In the genomic region with DNA sequence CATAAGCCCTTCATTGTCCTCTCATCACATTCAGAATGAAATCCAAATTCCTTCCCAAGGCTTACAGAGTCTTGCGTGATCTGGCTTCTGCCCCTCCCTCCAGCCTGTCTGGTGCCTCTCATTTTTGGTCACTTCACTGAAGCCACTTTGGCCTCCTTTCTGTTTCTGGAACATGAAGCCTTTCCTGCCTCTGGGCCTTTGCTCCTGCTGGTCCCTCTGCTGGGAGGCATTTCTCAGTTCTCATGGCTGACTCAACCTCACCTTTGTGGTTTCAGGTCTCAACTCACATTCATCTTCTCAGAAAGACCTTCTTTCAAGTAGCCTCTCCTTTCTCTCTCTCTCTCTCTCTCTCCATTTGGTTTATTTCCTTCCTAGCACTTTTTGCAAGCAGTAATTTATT, we compare ENCODE assay signal across 1 cellular context.
TF ChIP-seq lines count a peak whose summit lies in the region.

No MANE protein-coding gene starts in this region.

TF ChIP-seq in GM12878, 131 proteins besides CTCF, POLR2A, EP300 and RAD21 (continued from another document and continues in another):
- TF ChIP-seq, protein P1, sequence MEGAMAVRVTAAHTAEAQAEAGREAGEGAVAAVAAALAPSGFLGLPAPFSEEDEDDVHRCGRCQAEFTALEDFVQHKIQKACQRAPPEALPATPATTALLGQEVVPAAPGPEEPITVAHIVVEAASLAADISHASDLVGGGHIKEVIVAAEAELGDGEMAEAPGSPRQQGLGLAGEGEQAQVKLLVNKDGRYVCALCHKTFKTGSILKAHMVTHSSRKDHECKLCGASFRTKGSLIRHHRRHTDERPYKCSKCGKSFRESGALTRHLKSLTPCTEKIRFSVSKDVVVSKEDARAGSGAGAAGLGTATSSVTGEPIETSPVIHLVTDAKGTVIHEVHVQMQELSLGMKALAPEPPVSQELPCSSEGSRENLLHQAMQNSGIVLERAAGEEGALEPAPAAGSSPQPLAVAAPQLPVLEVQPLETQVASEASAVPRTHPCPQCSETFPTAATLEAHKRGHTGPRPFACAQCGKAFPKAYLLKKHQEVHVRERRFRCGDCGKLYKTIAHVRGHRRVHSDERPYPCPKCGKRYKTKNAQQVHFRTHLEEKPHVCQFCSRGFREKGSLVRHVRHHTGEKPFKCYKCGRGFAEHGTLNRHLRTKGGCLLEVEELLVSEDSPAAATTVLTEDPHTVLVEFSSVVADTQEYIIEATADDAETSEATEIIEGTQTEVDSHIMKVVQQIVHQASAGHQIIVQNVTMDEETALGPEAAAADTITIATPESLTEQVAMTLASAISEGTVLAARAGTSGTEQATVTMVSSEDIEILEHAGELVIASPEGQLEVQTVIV (IDR thresholded peaks at IDR 0.05; ENCODE audit: borderline replicate concordance, partially characterized antibody): no peak
- TF ChIP-seq CBX3 (IDR thresholded peaks at IDR 0.05; ENCODE audit: borderline replicate concordance, low read depth) (no peak), KDM1A (IDR thresholded peaks at IDR 0.05; ENCODE audit: borderline replicate concordance) (no peak), SRF (IDR thresholded peaks at IDR 0.05; ENCODE audit: low read depth in 2 of 2, low read length in 2 of 2) (no peak), JUND (IDR thresholded peaks at IDR 0.05; ENCODE audit: low read depth, low read length) (no peak), ESRRA (IDR thresholded peaks at IDR 0.05; ENCODE audit: low read length) (no peak), JUNB (IDR thresholded peaks at IDR 0.05) (peak; percentile 61), NR2C2 (IDR thresholded peaks at IDR 0.05; ENCODE audit: borderline replicate concordance, control insufficient read depth, insufficient read length, low read depth) (no peak), RUNX3 (IDR thresholded peaks at IDR 0.05; ENCODE audit: low read length) (peak; percentile 96), NR2F1 (conservative IDR thresholded peaks at IDR 0.05) (peak; percentile 74), KAT2A (conservative IDR thresholded peaks at IDR 0.05; ENCODE audit: control insufficient read depth, low read depth, low read length) (no peak), YY1 (IDR thresholded peaks at IDR 0.05; ENCODE audit: low read depth, low read length) (peak; percentile 65; the same call in 1 of the 2 replicates), ZNF207 (IDR thresholded peaks at IDR 0.05; ENCODE audit: borderline replicate concordance) (no peak), IKZF1 (conservative IDR thresholded peaks at IDR 0.05) (peak; percentile 52; the same call in 1 of the 2 replicates), NFIC (IDR thresholded peaks at IDR 0.05; ENCODE audit: low read depth, low read length) (peak; percentile 61; the same call in 1 of the 2 replicates), POU2F2 (IDR thresholded peaks at IDR 0.05; ENCODE audit: borderline replicate concordance, low read depth, low read length) (no peak), HDGF (IDR thresholded peaks at IDR 0.05) (no peak), SMAD5 (IDR thresholded peaks at IDR 0.05; ENCODE audit: low read depth) (no peak), NFYA (IDR thresholded peaks at IDR 0.05; ENCODE audit: borderline replicate concordance, low read depth, low read length) (no peak), EGR1 (IDR thresholded peaks at IDR 0.05; ENCODE audit: borderline replicate concordance in 1 of 2, low read depth in 2 of 2, low read length in 2 of 2) (no peak), CBX5 (IDR thresholded peaks at IDR 0.05; ENCODE audit: low read depth) (0 out of 2 replicates have a peak, but pooled peaks have one; percentile 48), CHD2 (IDR thresholded peaks at IDR 0.05; ENCODE audit: borderline replicate concordance, low read depth, low read length) (no peak), NR2C1 (IDR thresholded peaks at IDR 0.05) (no peak), SUPT20H (IDR thresholded peaks at IDR 0.05; ENCODE audit: borderline replicate concordance, control insufficient read depth, low read depth, low read length) (no peak), IRF4 (IDR thresholded peaks at IDR 0.05; ENCODE audit: low read depth, low read length) (peak; percentile 51; the same call in 1 of the 2 replicates), EZH2 (IDR thresholded peaks at IDR 0.05; ENCODE audit: borderline replicate concordance, control insufficient read depth, low read depth, low read length) (no peak), GABPA (IDR thresholded peaks at IDR 0.05; ENCODE audit: low read depth) (no peak), STAT3 (IDR thresholded peaks at IDR 0.05; ENCODE audit: low read depth, low read length) (no peak), ETV6 (conservative IDR thresholded peaks at IDR 0.05 in 1 of 2, IDR thresholded peaks at IDR 0.05 in 1 of 2; ENCODE audit: borderline replicate concordance in 1 of 2, low read depth in 1 of 2) (peak in 1 of 2 experiments; percentile 70; a peak in 2 of 4 replicates), RAD51 (IDR thresholded peaks at IDR 0.05) (no peak), PML (IDR thresholded peaks at IDR 0.05; ENCODE audit: low read length) (no peak), CHD1 (IDR thresholded peaks at IDR 0.05; ENCODE audit: low read depth, low read length) (no peak), RFX5 (IDR thresholded peaks at IDR 0.05; ENCODE audit: low read depth, low read length) (no peak), SMAD1 (IDR thresholded peaks at IDR 0.05; ENCODE audit: low read depth, partially characterized antibody) (no peak), BMI1 (IDR thresholded peaks at IDR 0.05; ENCODE audit: borderline replicate concordance) (no peak), SP1 (IDR thresholded peaks at IDR 0.05; ENCODE audit: low read depth, low read length) (no peak), SIX5 (IDR thresholded peaks at IDR 0.05; ENCODE audit: low read depth, low read length, severe bottlenecking) (no peak), MYB (IDR thresholded peaks at IDR 0.05; ENCODE audit: borderline replicate concordance, low read depth, low read length) (no peak), TCF12 (IDR thresholded peaks at IDR 0.05; ENCODE audit: low read depth, low read length) (no peak)
- TF ChIP-seq, protein P2, sequence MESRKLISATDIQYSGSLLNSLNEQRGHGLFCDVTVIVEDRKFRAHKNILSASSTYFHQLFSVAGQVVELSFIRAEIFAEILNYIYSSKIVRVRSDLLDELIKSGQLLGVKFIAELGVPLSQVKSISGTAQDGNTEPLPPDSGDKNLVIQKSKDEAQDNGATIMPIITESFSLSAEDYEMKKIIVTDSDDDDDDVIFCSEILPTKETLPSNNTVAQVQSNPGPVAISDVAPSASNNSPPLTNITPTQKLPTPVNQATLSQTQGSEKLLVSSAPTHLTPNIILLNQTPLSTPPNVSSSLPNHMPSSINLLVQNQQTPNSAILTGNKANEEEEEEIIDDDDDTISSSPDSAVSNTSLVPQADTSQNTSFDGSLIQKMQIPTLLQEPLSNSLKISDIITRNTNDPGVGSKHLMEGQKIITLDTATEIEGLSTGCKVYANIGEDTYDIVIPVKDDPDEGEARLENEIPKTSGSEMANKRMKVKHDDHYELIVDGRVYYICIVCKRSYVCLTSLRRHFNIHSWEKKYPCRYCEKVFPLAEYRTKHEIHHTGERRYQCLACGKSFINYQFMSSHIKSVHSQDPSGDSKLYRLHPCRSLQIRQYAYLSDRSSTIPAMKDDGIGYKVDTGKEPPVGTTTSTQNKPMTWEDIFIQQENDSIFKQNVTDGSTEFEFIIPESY (IDR thresholded peaks at IDR 0.05): no peak
- TF ChIP-seq, protein P3, sequence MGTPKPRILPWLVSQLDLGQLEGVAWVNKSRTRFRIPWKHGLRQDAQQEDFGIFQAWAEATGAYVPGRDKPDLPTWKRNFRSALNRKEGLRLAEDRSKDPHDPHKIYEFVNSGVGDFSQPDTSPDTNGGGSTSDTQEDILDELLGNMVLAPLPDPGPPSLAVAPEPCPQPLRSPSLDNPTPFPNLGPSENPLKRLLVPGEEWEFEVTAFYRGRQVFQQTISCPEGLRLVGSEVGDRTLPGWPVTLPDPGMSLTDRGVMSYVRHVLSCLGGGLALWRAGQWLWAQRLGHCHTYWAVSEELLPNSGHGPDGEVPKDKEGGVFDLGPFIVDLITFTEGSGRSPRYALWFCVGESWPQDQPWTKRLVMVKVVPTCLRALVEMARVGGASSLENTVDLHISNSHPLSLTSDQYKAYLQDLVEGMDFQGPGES (IDR thresholded peaks at IDR 0.05): no peak
- TF ChIP-seq, protein P4, sequence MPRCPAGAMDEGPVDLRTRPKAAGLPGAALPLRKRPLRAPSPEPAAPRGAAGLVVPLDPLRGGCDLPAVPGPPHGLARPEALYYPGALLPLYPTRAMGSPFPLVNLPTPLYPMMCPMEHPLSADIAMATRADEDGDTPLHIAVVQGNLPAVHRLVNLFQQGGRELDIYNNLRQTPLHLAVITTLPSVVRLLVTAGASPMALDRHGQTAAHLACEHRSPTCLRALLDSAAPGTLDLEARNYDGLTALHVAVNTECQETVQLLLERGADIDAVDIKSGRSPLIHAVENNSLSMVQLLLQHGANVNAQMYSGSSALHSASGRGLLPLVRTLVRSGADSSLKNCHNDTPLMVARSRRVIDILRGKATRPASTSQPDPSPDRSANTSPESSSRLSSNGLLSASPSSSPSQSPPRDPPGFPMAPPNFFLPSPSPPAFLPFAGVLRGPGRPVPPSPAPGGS (IDR thresholded peaks at IDR 0.05; ENCODE audit: borderline replicate concordance, insufficient read depth, low read depth, low read length, poor library complexity, severe bottlenecking): peak; percentile 55
- TF ChIP-seq, protein P5, sequence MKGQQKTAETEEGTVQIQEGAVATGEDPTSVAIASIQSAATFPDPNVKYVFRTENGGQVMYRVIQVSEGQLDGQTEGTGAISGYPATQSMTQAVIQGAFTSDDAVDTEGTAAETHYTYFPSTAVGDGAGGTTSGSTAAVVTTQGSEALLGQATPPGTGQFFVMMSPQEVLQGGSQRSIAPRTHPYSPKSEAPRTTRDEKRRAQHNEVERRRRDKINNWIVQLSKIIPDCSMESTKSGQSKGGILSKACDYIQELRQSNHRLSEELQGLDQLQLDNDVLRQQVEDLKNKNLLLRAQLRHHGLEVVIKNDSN (IDR thresholded peaks at IDR 0.05; ENCODE audit: borderline replicate concordance, extremely low read length, insufficient read depth, low read depth, low read length): no peak
- TF ChIP-seq, protein P6, sequence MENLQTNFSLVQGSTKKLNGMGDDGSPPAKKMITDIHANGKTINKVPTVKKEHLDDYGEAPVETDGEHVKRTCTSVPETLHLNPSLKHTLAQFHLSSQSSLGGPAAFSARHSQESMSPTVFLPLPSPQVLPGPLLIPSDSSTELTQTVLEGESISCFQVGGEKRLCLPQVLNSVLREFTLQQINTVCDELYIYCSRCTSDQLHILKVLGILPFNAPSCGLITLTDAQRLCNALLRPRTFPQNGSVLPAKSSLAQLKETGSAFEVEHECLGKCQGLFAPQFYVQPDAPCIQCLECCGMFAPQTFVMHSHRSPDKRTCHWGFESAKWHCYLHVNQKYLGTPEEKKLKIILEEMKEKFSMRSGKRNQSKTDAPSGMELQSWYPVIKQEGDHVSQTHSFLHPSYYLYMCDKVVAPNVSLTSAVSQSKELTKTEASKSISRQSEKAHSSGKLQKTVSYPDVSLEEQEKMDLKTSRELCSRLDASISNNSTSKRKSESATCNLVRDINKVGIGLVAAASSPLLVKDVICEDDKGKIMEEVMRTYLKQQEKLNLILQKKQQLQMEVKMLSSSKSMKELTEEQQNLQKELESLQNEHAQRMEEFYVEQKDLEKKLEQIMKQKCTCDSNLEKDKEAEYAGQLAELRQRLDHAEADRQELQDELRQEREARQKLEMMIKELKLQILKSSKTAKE (IDR thresholded peaks at IDR 0.05; ENCODE audit: low read depth, poor library complexity, severe bottlenecking): no peak
- TF ChIP-seq, protein P7, sequence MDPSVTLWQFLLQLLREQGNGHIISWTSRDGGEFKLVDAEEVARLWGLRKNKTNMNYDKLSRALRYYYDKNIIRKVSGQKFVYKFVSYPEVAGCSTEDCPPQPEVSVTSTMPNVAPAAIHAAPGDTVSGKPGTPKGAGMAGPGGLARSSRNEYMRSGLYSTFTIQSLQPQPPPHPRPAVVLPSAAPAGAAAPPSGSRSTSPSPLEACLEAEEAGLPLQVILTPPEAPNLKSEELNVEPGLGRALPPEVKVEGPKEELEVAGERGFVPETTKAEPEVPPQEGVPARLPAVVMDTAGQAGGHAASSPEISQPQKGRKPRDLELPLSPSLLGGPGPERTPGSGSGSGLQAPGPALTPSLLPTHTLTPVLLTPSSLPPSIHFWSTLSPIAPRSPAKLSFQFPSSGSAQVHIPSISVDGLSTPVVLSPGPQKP (IDR thresholded peaks at IDR 0.05; ENCODE audit: low read depth, low read length): no peak
- TF ChIP-seq, protein P8, sequence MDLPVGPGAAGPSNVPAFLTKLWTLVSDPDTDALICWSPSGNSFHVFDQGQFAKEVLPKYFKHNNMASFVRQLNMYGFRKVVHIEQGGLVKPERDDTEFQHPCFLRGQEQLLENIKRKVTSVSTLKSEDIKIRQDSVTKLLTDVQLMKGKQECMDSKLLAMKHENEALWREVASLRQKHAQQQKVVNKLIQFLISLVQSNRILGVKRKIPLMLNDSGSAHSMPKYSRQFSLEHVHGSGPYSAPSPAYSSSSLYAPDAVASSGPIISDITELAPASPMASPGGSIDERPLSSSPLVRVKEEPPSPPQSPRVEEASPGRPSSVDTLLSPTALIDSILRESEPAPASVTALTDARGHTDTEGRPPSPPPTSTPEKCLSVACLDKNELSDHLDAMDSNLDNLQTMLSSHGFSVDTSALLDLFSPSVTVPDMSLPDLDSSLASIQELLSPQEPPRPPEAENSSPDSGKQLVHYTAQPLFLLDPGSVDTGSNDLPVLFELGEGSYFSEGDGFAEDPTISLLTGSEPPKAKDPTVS (IDR thresholded peaks at IDR 0.05; ENCODE audit: low read depth, low read length): no peak
- TF ChIP-seq, protein P9, sequence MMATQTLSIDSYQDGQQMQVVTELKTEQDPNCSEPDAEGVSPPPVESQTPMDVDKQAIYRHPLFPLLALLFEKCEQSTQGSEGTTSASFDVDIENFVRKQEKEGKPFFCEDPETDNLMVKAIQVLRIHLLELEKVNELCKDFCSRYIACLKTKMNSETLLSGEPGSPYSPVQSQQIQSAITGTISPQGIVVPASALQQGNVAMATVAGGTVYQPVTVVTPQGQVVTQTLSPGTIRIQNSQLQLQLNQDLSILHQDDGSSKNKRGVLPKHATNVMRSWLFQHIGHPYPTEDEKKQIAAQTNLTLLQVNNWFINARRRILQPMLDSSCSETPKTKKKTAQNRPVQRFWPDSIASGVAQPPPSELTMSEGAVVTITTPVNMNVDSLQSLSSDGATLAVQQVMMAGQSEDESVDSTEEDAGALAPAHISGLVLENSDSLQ (IDR thresholded peaks at IDR 0.05): no peak
